ENCODE assay signal across 10 cellular contexts in the genomic region with DNA sequence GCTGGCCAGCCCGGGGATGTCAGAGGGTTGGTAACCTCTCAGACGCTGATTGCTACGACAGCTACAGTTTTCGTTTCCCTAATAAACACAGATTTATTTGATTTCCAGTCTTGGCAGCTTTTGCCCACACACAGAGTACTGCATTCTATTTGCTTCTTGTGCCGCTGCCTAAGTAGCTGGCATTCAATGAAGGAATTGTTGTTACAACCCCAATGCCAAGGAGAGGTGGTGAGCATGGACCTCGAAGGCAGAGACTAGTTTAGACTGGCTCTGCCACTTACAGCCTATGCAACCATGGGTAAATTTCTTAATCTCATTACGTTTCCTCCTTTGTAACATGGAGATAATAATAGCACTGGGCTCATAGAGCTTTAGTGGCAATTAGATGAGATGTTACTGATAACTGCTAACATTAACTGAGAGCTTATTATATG.
"Had no signal": no experiment of that assay in that cellular context is flagged by ENCODE, and none has a peak within 500 bp of the region (broad histone marks: within the 10 kb centered on the region; RNA-seq: fewer than 3 reads in every experiment).

No MANE protein-coding gene starts in this region.

- H3K9me3 ChIP-seq: esophagus squamous epithelium, ovary had no signal

- H3K36me3 Mint-ChIP-seq: activated naive CD4-positive, alpha-beta T cell treated with anti-CD3 and anti-CD28 coated beads, Interleukin-2, amount 50 U/mL, for 24 hours; natural killer cell; stimulated activated naive B cell treated with anti-CD40 and anti-IgM and Interleukin-4, amounts not matched to agents 10 μg/mL and 1 μg/mL and 100 μg/mL, for 72 hours had no signal

- H3K4me3 ChIP-seq: esophagus squamous epithelium, ovary had no signal

- H3K4me1 Mint-ChIP-seq: activated naive CD4-positive, alpha-beta T cell treated with anti-CD3 and anti-CD28 coated beads, Interleukin-2, amount 50 U/mL, for 24 hours; natural killer cell; stimulated activated naive B cell treated with anti-CD40 and anti-IgM and Interleukin-4, amounts not matched to agents 10 μg/mL and 1 μg/mL and 100 μg/mL, for 72 hours had no signal

- H3K36me3 ChIP-seq: esophagus squamous epithelium, ovary had no signal

- DNase-seq: activated CD4-positive, alpha-beta T cell treated with anti-CD3 and anti-CD28 coated beads, Interleukin-2, amount 50 U/mL, for 48 hours; activated gamma-delta T cell; effector CD8-positive, alpha-beta T cell; esophagus squamous epithelium; glutamatergic neuron; left cardiac atrium; natural killer cell; ovary; stimulated activated naive B cell treated with anti-CD40 and anti-IgM and Interleukin-4, amounts not matched to agents 10 μg/mL and 1 μg/mL and 100 μg/mL, for 72 hours had no signal

- H3K27me3 ChIP-seq: ovary had no signal

- H3K27ac ChIP-seq: esophagus squamous epithelium, ovary had no signal

- H3K9me3 Mint-ChIP-seq: activated naive CD4-positive, alpha-beta T cell treated with anti-CD3 and anti-CD28 coated beads, Interleukin-2, amount 50 U/mL, for 24 hours; natural killer cell had no signal

- H3K4me3 Mint-ChIP-seq: activated naive CD4-positive, alpha-beta T cell treated with anti-CD3 and anti-CD28 coated beads, Interleukin-2, amount 50 U/mL, for 24 hours; natural killer cell; stimulated activated naive B cell treated with anti-CD40 and anti-IgM and Interleukin-4, amounts not matched to agents 10 μg/mL and 1 μg/mL and 100 μg/mL, for 72 hours had no signal

- ATAC-seq: left cardiac atrium; natural killer cell; stimulated activated naive B cell treated with anti-CD40 and anti-IgM and Interleukin-4, amounts not matched to agents 10 μg/mL and 1 μg/mL and 100 μg/mL, for 72 hours had no signal

- H3K27ac Mint-ChIP-seq: activated naive CD4-positive, alpha-beta T cell treated with anti-CD3 and anti-CD28 coated beads, Interleukin-2, amount 50 U/mL, for 24 hours; natural killer cell; stimulated activated naive B cell treated with anti-CD40 and anti-IgM and Interleukin-4, amounts not matched to agents 10 μg/mL and 1 μg/mL and 100 μg/mL, for 72 hours had no signal
